ENCODE assay signal across 6 cellular contexts in genomic region chr4:3926969-3927755, GRCh38.
DNase-seq lines count a peak whose midpoint lies in the region; ATAC-seq and TF ChIP-seq lines count a peak whose summit lies in the region.
"Not testable (repeated sequence)": the region's sequence is repeated elsewhere in the genome, so short reads cannot be mapped to it uniquely, and the experiment has no call there.

No MANE protein-coding gene starts in this region.

- peak overlapping the region; percentile 100 for H3K4ac ChIP-seq in mesendoderm (ENCODE audit: low read depth, low read length)

- H3K36me3 Mint-ChIP-seq in WTC11, neural progenitor cell: not testable (repeated sequence)
- H3K36me3 Mint-ChIP-seq in endodermal cell (ENCODE audit: low read depth) = peaks cover 10% of the 10 kb centered on the region

- not testable (repeated sequence) for H3K4me2 ChIP-seq in mesendoderm (ENCODE audit: low read length); neural progenitor cell

- H3K79me2 ChIP-seq in mesendoderm (ENCODE audit: control insufficient read depth, insufficient read depth, low read length); neural progenitor cell (ENCODE audit: low read depth): not testable (repeated sequence)

- H3K36me3 ChIP-seq in H7 (replicated peaks; ENCODE audit: control insufficient read depth, insufficient read depth, low read length); HUES6 (ENCODE audit: control insufficient read depth, insufficient read depth, low read length); mesendoderm (ENCODE audit: control insufficient read depth, insufficient read depth, low read length); neural progenitor cell: not testable (repeated sequence)
- peaks cover 11% of the 10 kb centered on the region for H3K36me3 ChIP-seq in endodermal cell (ENCODE audit: control insufficient read depth, insufficient read depth, low read length)

- H3K27me3 ChIP-seq in H7 (ENCODE audit: control insufficient read depth, insufficient read depth, low read length); HUES6 (ENCODE audit: control insufficient read depth, insufficient read depth, low read length); endodermal cell (ENCODE audit: control insufficient read depth, insufficient read depth, low read length, poor library complexity, severe bottlenecking); mesendoderm (ENCODE audit: insufficient read depth, low read length, poor library complexity); neural progenitor cell: not testable (repeated sequence)

- peak overlapping the region; percentile 90; the same call in 1 of the 2 replicates for H3K27ac ChIP-seq in HUES6 (ENCODE audit: low read depth, low read length)
- peak overlapping the region; percentile 4 for H3K27ac ChIP-seq in endodermal cell (ENCODE audit: low read depth, low read length)
- H3K27ac ChIP-seq in mesendoderm (ENCODE audit: low read depth, low read length) = peak overlapping the region; percentile 91
- H3K27ac ChIP-seq in neural progenitor cell = not testable (repeated sequence)

- not testable (repeated sequence) for H3K79me1 ChIP-seq in mesendoderm (ENCODE audit: low read length)

- peak overlapping the region; percentile 87 for H3K56ac ChIP-seq in mesendoderm (ENCODE audit: low read length)

- H2BK120ac ChIP-seq in mesendoderm (ENCODE audit: low read depth, low read length) = peak overlapping the region; percentile 90

- not testable (repeated sequence) for H4K5ac ChIP-seq in mesendoderm (ENCODE audit: low read length)

- peak overlapping the region; percentile 98 for H3K18ac ChIP-seq in mesendoderm (ENCODE audit: low read length)

- DNase-seq in H7; WTC11 (ENCODE audit: low spot score); neural progenitor cell (ENCODE audit: low spot score): not testable (repeated sequence)
- DNase-seq in endodermal cell (peak; percentile 85), mesendoderm (peak; percentile 91)

- H3K27ac Mint-ChIP-seq in WTC11 (peak overlapping the region; percentile 85), neural progenitor cell (peak overlapping the region; percentile 72)
- not testable (repeated sequence) for H3K27ac Mint-ChIP-seq in endodermal cell

- H3K27me3 Mint-ChIP-seq in WTC11 (ENCODE audit: low read depth) (peaks cover 22% of the 10 kb centered on the region), endodermal cell (ENCODE audit: insufficient read depth) (peaks cover 10% of the 10 kb centered on the region)
- H3K27me3 Mint-ChIP-seq in neural progenitor cell (ENCODE audit: insufficient read depth, low read depth) = not testable (repeated sequence)

- H3K4me1 ChIP-seq in HUES6 (ENCODE audit: control insufficient read depth, insufficient read depth, low read length) = peaks cover 49% of the 10 kb centered on the region
- H3K4me1 ChIP-seq in endodermal cell (ENCODE audit: control insufficient read depth, insufficient read depth, low read length); mesendoderm (ENCODE audit: control insufficient read depth, low read depth, low read length): not testable (repeated sequence)
- peaks cover 21% of the 10 kb centered on the region for H3K4me1 ChIP-seq in neural progenitor cell

- not testable (repeated sequence) for TF ChIP-seq CTCF in WTC11 (IDR thresholded peaks at IDR 0.05); endodermal cell (conservative IDR thresholded peaks at IDR 0.05); neural progenitor cell (IDR thresholded peaks at IDR 0.05)

- WGBS in endodermal cell (ENCODE audit: insufficient coverage in 1 of 2, insufficient read length in 1 of 2), 2 experiments = 18 to 36% methylated on average over 3 to 11 of the region's 11 CpGs
- no CpG with 5 or more reads among the region's 11 CpGs for WGBS in mesendoderm (ENCODE audit: extremely low coverage, insufficient coverage, low lambda C conversion rate)

- H3F3A ChIP-seq in neural progenitor cell (ENCODE audit: low read depth) = not testable (repeated sequence)

- POLR2A ChIA-PET in WTC11 (lab: Charles Lee) = not testable (repeated sequence)

- H3K9me3 Mint-ChIP-seq in WTC11 = peaks cover 10% of the 10 kb centered on the region; the same call in 1 of the 2 replicates
- peaks cover 13% of the 10 kb centered on the region for H3K9me3 Mint-ChIP-seq in endodermal cell
- not testable (repeated sequence) for H3K9me3 Mint-ChIP-seq in neural progenitor cell

- not testable (repeated sequence) for H4K20me1 ChIP-seq in neural progenitor cell (ENCODE audit: low read depth)

- H3K9ac ChIP-seq in HUES6 (ENCODE audit: low read length) (peak overlapping the region; percentile 93), endodermal cell (ENCODE audit: extremely low read depth, low read length, poor library complexity, severe bottlenecking) (peak overlapping the region; percentile 95), mesendoderm (ENCODE audit: low read length) (peak overlapping the region; percentile 56)
- not testable (repeated sequence) for H3K9ac ChIP-seq in neural progenitor cell

- CTCF ChIA-PET in WTC11 (lab: Charles Lee) = not testable (repeated sequence)

- H3K9me3 ChIP-seq in HUES6 (ENCODE audit: control insufficient read depth, insufficient read depth, low read depth, low read length); neural progenitor cell (ENCODE audit: low read depth): not testable (repeated sequence)
- H3K9me3 ChIP-seq in endodermal cell (ENCODE audit: control insufficient read depth, low read length) = peaks cover 11% of the 10 kb centered on the region

- H4K8ac ChIP-seq in mesendoderm (ENCODE audit: low read depth, low read length) = not testable (repeated sequence)

- not testable (repeated sequence) for H3K4me1 Mint-ChIP-seq in WTC11
- H3K4me1 Mint-ChIP-seq in endodermal cell (peaks cover 28% of the 10 kb centered on the region), neural progenitor cell (peaks cover 24% of the 10 kb centered on the region)

- ATAC-seq in WTC11 = not testable (repeated sequence)

- H2BK5ac ChIP-seq in mesendoderm (ENCODE audit: low read length) = peak overlapping the region; percentile 99

- not testable (repeated sequence) for H2BK15ac ChIP-seq in mesendoderm (replicated peaks; ENCODE audit: low read depth)

- not testable (repeated sequence) for H3K23ac ChIP-seq in mesendoderm (ENCODE audit: low read length)

- not testable (repeated sequence) for H2AFZ ChIP-seq in neural progenitor cell (replicated peaks)

- H3K4me3 ChIP-seq in H7 (ENCODE audit: insufficient read depth, low read depth, low read length) = peak overlapping the region; percentile 2; the same call in 1 of the 2 replicates
- H3K4me3 ChIP-seq in HUES6 (ENCODE audit: low read depth, low read length) = peak overlapping the region; percentile 43; the same call in 1 of the 2 replicates
- peak overlapping the region; percentile 93 for H3K4me3 ChIP-seq in endodermal cell (ENCODE audit: low read length)
- not testable (repeated sequence) for H3K4me3 ChIP-seq in mesendoderm (ENCODE audit: low read length); neural progenitor cell

- not testable (repeated sequence) for H2AK5ac ChIP-seq in mesendoderm (ENCODE audit: low read length)

- peak overlapping the region; percentile 52 for H3K4me3 Mint-ChIP-seq in WTC11
- H3K4me3 Mint-ChIP-seq in endodermal cell, neural progenitor cell: not testable (repeated sequence)

TF ChIP-seq in WTC11, 78 proteins besides CTCF, POLR2A, EP300 and RAD21:
- TF ChIP-seq TEAD1 (CRISPR knock-in tag; IDR thresholded peaks at IDR 0.05) = peak; percentile 69; the same call in 1 of the 2 replicates
